Comparison of ENCODE assay signal across 12 cellular contexts in genomic region chr22:42805998-42806481, GRCh38. TPM values are rescaled to one million over a fixed set of nuclear protein-coding genes. Genes with fewer than 3 reads are reported as not detected.
A peak's percentile ranks its signal among the peaks of the same experiment; 100 is the strongest.
DNase-seq lines count a peak whose midpoint lies in the region; TF ChIP-seq lines count a peak whose summit lies in the region.
"Had no signal": no experiment of that assay in that cellular context is flagged by ENCODE, and none has a peak within 500 bp of the region (broad histone marks: within the 10 kb centered on the region; RNA-seq: fewer than 3 reads in every experiment).

No MANE protein-coding gene starts in this region.

- H3K9me3 ChIP-seq in uterus, result no peaks in the 10 kb centered on the region

- H4K8ac ChIP-seq in mesendoderm (ENCODE audit: low read depth, low read length), result no peak overlapping the region

- no peak overlapping the region for H4K5ac ChIP-seq in mesendoderm (ENCODE audit: low read length)

- H3K9ac ChIP-seq in mesendoderm (ENCODE audit: low read length), result no peak overlapping the region

- no peak for TF ChIP-seq CTCF in nephron (IDR thresholded peaks at IDR 0.05; ENCODE audit: unreplicated experiment in 3 of 3)
- no peak for TF ChIP-seq CTCF in uterus (IDR thresholded peaks at IDR 0.05)

- H3K27ac ChIP-seq in uterus, result peak overlapping the region; percentile 63 to 72
- H3K27ac ChIP-seq in mesendoderm (ENCODE audit: low read depth, low read length), result no peak overlapping the region
- H3K27ac ChIP-seq: PC-9 had no signal

- TF ChIP-seq POLR2A in uterus (IDR thresholded peaks at IDR 0.05), result no peak

- no peak overlapping the region for H3K23ac ChIP-seq in mesendoderm (ENCODE audit: low read length)

- H3K4me1 ChIP-seq in uterus (no peaks in the 10 kb centered on the region), mesendoderm (ENCODE audit: control insufficient read depth, low read depth, low read length) (no peaks in the 10 kb centered on the region)

- no peak overlapping the region for H3K56ac ChIP-seq in mesendoderm (ENCODE audit: low read length)

- WGBS in mesendoderm (ENCODE audit: extremely low coverage, insufficient coverage, low lambda C conversion rate), result no CpG with 5 or more reads among the region's 9 CpGs

- no peaks in the 10 kb centered on the region for H3K27me3 Mint-ChIP-seq in nephron (ENCODE audit: low read depth)
- H3K27me3 Mint-ChIP-seq: stimulated activated naive CD8-positive, alpha-beta T cell treated with anti-CD3 and anti-CD28 coated beads, Interleukin-15, Interleukin-2, amounts not matched to agents 100 ng/mL and 50 ng/mL, for 24 hours had no signal

- H3K4me1 Mint-ChIP-seq in nephron, result peaks cover 5% of the 10 kb centered on the region

- H3K4me2 ChIP-seq in mesendoderm (ENCODE audit: low read length), result no peak overlapping the region
- H3K4me2 ChIP-seq: PC-9 had no signal

- H2BK5ac ChIP-seq in mesendoderm (ENCODE audit: low read length), result no peak overlapping the region

- peak overlapping the region; percentile 55 to 67 (median 59) for H3K27ac Mint-ChIP-seq in nephron
- H3K27ac Mint-ChIP-seq: stimulated activated naive CD8-positive, alpha-beta T cell treated with anti-CD3 and anti-CD28 coated beads, Interleukin-15, Interleukin-2, amounts not matched to agents 100 ng/mL and 50 ng/mL, for 24 hours had no signal

- DNase-seq in NCI-H1105 treated with DMSO at 0.1 percent for 48 hours (lab: John Stamatoyannopoulos, UW), result peak; percentile 29
- no peak for DNase-seq in NCI-H1105 (lab: John Stamatoyannopoulos, UW)
- DNase-seq in dermis blood vessel endothelial cell, result peak; percentile 68
- DNase-seq in uterus, result no peak
- no peak for DNase-seq in cerebellum (ENCODE audit: low spot score)
- DNase-seq in mesendoderm, result no peak
- DNase-seq in stimulated activated CD4-positive, alpha-beta T cell treated with anti-CD3 and anti-CD28 coated beads, Interleukin-2, amount 100 ng/mL, for 48 hours, result no peak
- DNase-seq: activated CD4-positive, alpha-beta T cell treated with anti-CD3 and anti-CD28 coated beads for 4 hours; central memory CD4-positive, alpha-beta T cell; PC-9 had no signal

- no peak overlapping the region for H2AK5ac ChIP-seq in mesendoderm (ENCODE audit: low read length)

- H2BK120ac ChIP-seq in mesendoderm (ENCODE audit: low read depth, low read length), result no peak overlapping the region

- H3K79me1 ChIP-seq in mesendoderm (ENCODE audit: low read length), result no peaks in the 10 kb centered on the region

- no peak overlapping the region for H3K4ac ChIP-seq in mesendoderm (ENCODE audit: low read depth, low read length)

- intact Hi-C loops in uterus (cut with DNase I; ENCODE audit: low total_unique reads), result loop anchor here (10.0 kb wide), 1 partner anchor 61 kb away; no protein-coding TSS in a partner anchor

- H3K18ac ChIP-seq in mesendoderm (ENCODE audit: low read length), result no peak overlapping the region

- H3K36me3 ChIP-seq in uterus, result no peaks in the 10 kb centered on the region
- H3K36me3 ChIP-seq in mesendoderm (ENCODE audit: control insufficient read depth, insufficient read depth, low read length), result peaks cover 2% of the 10 kb centered on the region

- no peaks in the 10 kb centered on the region for H3K27me3 ChIP-seq in uterus
- no peaks in the 10 kb centered on the region for H3K27me3 ChIP-seq in mesendoderm (ENCODE audit: insufficient read depth, low read length, poor library complexity)

- no peak overlapping the region for H2BK15ac ChIP-seq in mesendoderm (replicated peaks; ENCODE audit: low read depth)

- H3K4me3 Mint-ChIP-seq in nephron, result no peak overlapping the region
- H3K4me3 Mint-ChIP-seq: stimulated activated naive CD8-positive, alpha-beta T cell treated with anti-CD3 and anti-CD28 coated beads, Interleukin-15, Interleukin-2, amounts not matched to agents 100 ng/mL and 50 ng/mL, for 24 hours had no signal

- H3K4me3 ChIP-seq in uterus, result no peak overlapping the region
- H3K4me3 ChIP-seq in mesendoderm (ENCODE audit: low read length), result no peak overlapping the region
- H3K4me3 ChIP-seq: PC-9 had no signal

- H3K79me2 ChIP-seq in mesendoderm (ENCODE audit: control insufficient read depth, insufficient read depth, low read length), result no peaks in the 10 kb centered on the region

- peaks cover 69% of the 10 kb centered on the region for H3K36me3 Mint-ChIP-seq in nephron (ENCODE audit: low read depth)

- no peaks in the 10 kb centered on the region for H3K9me3 Mint-ChIP-seq in nephron
- H3K9me3 Mint-ChIP-seq: stimulated activated naive CD8-positive, alpha-beta T cell treated with anti-CD3 and anti-CD28 coated beads, Interleukin-15, Interleukin-2, amounts not matched to agents 100 ng/mL and 50 ng/mL, for 24 hours had no signal

RNA-seq across cellular contexts. Expression of gene ARFGAP3, which starts 51.0 kb away (rescaled TPM):
- total RNA-seq in dermis blood vessel endothelial cell (67.5 and 74.2 TPM in 2 replicates), uterus (10 to 100 TPM; 38.4 to 86.9 (median 47.5) TPM), cerebellum (36.1 TPM)
- 8.0 TPM for polyA plus RNA-seq in mesendoderm (2013, experiment 1 of 2)
- polyA plus RNA-seq in mesendoderm (2013, experiment 2 of 2), result 8.5 TPM

Comparison
In these comparisons a context has a peak if more than half of its experiments do, and no peak if none do; other contexts are left out.
1. DNase-seq: peak in NCI-H1105 treated with DMSO at 0.1 percent for 48 hours (single experiment) and dermis blood vessel endothelial cell (single experiment); none in NCI-H1105 (single experiment), uterus (0 of 2), cerebellum (single experiment), mesendoderm (single experiment) and stimulated activated CD4-positive, alpha-beta T cell treated with anti-CD3 and anti-CD28 coated beads, Interleukin-2, amount 100 ng/mL, for 48 hours (0 of 2).